In genomic region chr12:105272814-105273416, GRCh38 we compare ENCODE assay signal across 17 cellular contexts. TPM values are rescaled to one million over a fixed set of nuclear protein-coding genes. Genes with fewer than 3 reads are reported as not detected.
DNase-seq lines count a peak whose midpoint lies in the region; ATAC-seq, FAIRE-seq and TF ChIP-seq lines count a peak whose summit lies in the region.
"Had no signal": no experiment of that assay in that cellular context is flagged by ENCODE, and none has a peak within 500 bp of the region (broad histone marks: within the 10 kb centered on the region; RNA-seq: fewer than 3 reads in every experiment).

No MANE protein-coding gene starts in this region.

- H3K4me2 ChIP-seq in A549, result no peak overlapping the region

- no peak for TF ChIP-seq POLR2A in A549 (IDR thresholded peaks at IDR 0.05; ENCODE audit: low read length)

- peaks cover 8% of the 10 kb centered on the region for H3K9me3 Mint-ChIP-seq in WTC11

- H3K9me3 ChIP-seq in A549, result no peaks in the 10 kb centered on the region

- H3K27ac Mint-ChIP-seq in WTC11, result no peak overlapping the region

- ATAC-seq in A549 (no peak), WTC11 (no peak), foreskin keratinocyte (peak; percentile 46)

- H3K27me3 ChIP-seq in foreskin keratinocyte, result no peaks in the 10 kb centered on the region

- no peak for TF ChIP-seq EP300 in A549 (IDR thresholded peaks at IDR 0.05)

- H3K27ac ChIP-seq in A549 (no peak overlapping the region), foreskin keratinocyte (no peak overlapping the region)
- H3K27ac ChIP-seq: C4-2B had no signal

- POLR2A ChIA-PET in A549 (lab: Yijun Ruan, JAX), result no interaction called here
- POLR2A ChIA-PET in WTC11 (lab: Charles Lee), result no interaction called here

- peaks cover 10% of the 10 kb centered on the region for H3K4me1 Mint-ChIP-seq in WTC11

- WGBS in A549 (ENCODE audit: missing lambda C conversion rate), result 76% methylated on average over 4 of the region's 4 CpGs

- no peaks in the 10 kb centered on the region for H3K36me3 Mint-ChIP-seq in WTC11

- TF ChIP-seq CTCF in A549 (IDR thresholded peaks at IDR 0.05), result no peak
- TF ChIP-seq CTCF in WTC11 (IDR thresholded peaks at IDR 0.05), result no peak
- no peak for TF ChIP-seq CTCF in foreskin keratinocyte (conservative IDR thresholded peaks at IDR 0.05)

- DNase-seq in A549 (ENCODE audit: low read depth in 1 of 2, low spot score in 1 of 2) (no peak), DMS79 treated with DMSO at 0.1 percent for 48 hours (lab: John Stamatoyannopoulos, UW) (peak; percentile 89), WTC11 (ENCODE audit: low spot score) (no peak), foreskin keratinocyte (peak; percentile 79 to 81), NCI-H2107 treated with DMSO at 0.1 percent for 48 hours (lab: John Stamatoyannopoulos, UW; ENCODE audit: unreplicated experiment) (no peak), SW480 (ENCODE audit: low spot score) (no peak)
- DNase-seq in activated CD8-positive, alpha-beta memory T cell treated with anti-CD3 and anti-CD28 coated beads, Interleukin-2, amount 50 U/mL, for 48 hours, result no peak
- DNase-seq: AML-193, H7, NCI-H2171 treated with DMSO at 0.1 percent for 48 hours, NCI-H446 treated with DMSO at 0.1 percent for 48 hours, NCI-H748 treated with DMSO at 0.1 percent for 48 hours, Right ventricle myocardium superior, SW 1271 had no signal

- TF ChIP-seq RAD21 in A549 (conservative IDR thresholded peaks at IDR 0.05 in 1 of 2, IDR thresholded peaks at IDR 0.05 in 1 of 2), result no peak

- no peak for FAIRE-seq in A549 (lab: Jason Lieb, UNC)
- FAIRE-seq: D721Med, RCC 7860 had no signal

- H3K4me3 ChIP-seq in A549, result no peak overlapping the region

- CTCF ChIA-PET in A549 (lab: Yijun Ruan, JAX) (interaction anchor here (0.6 to 1.4 kb wide), 4 partner anchors 14 to 109 kb away, joined by 3 to 4 read pairs (median 3); no protein-coding TSS in a partner anchor), WTC11 (lab: Charles Lee) (no interaction called here)

- H3K4me3 Mint-ChIP-seq in WTC11, result no peak overlapping the region

- no peaks in the 10 kb centered on the region for H3K27me3 Mint-ChIP-seq in WTC11 (ENCODE audit: low read depth)

- H3K4me1 ChIP-seq in A549 (no peaks in the 10 kb centered on the region), foreskin keratinocyte (peaks cover 20% of the 10 kb centered on the region)

TF ChIP-seq in A549, 52 proteins besides CTCF, POLR2A, EP300 and RAD21:
- TF ChIP-seq FOSL2 (IDR thresholded peaks at IDR 0.05), result no peak
- TF ChIP-seq FOSL2 (CRISPR knock-in tag; IDR thresholded peaks at IDR 0.05), result no peak
- no peak for TF ChIP-seq CHD4 (IDR thresholded peaks at IDR 0.05; ENCODE audit: borderline replicate concordance)
- TF ChIP-seq HOXB13 (CRISPR knock-in tag; IDR thresholded peaks at IDR 0.05; ENCODE audit: low read depth), result no peak
- TF ChIP-seq HES2 (IDR thresholded peaks at IDR 0.05), result no peak
- TF ChIP-seq USF2 (IDR thresholded peaks at IDR 0.05), result peak; percentile 21; the same call in 1 of the 2 replicates
- no peak for TF ChIP-seq CBX2 (IDR thresholded peaks at IDR 0.05; ENCODE audit: borderline replicate concordance, low read depth)
- no peak for TF ChIP-seq HOXB5 (CRISPR knock-in tag; IDR thresholded peaks at IDR 0.05)
TF ChIP-seq in A549: peak in this region for 1.

TF ChIP-seq in WTC11, 78 proteins besides CTCF, POLR2A, EP300 and RAD21:
- TF ChIP-seq USF2 (CRISPR knock-in tag; IDR thresholded peaks at IDR 0.05) (peak; percentile 31; the same call in 1 of the 2 replicates), JAZF1 (CRISPR knock-in tag; IDR thresholded peaks at IDR 0.05) (no peak)
TF ChIP-seq in WTC11: peak in this region for 1.

RNA-seq across cellular contexts. Expression of gene APPL2, which starts 36.9 kb away (rescaled TPM):
- polyA plus RNA-seq in A549 (2011; rRNA removed) (48.1 and 62.6 TPM in 2 replicates), A549 (2017; fragmentation: RNase III; extraction: RNeasy Plus Mini Kit Qiagen cat#74134 plus additional on column Dnase treatment) (21.7 to 25.8 TPM (median 24.1 TPM) in 3 replicates), foreskin keratinocyte (10.9 and 12.0 TPM in 2 replicates)
- polyA plus RNA-seq in A549 (2012; cell fraction: cytosol; rRNA removed), result 19.2 and 22.1 TPM in 2 replicates
- polyA plus RNA-seq in A549 (2012; cell fraction: nucleus; rRNA removed), result 15.7 and 23.0 TPM in 2 replicates
- polyA minus RNA-seq in A549 (2011; rRNA and poly(A)+ RNA removed), result 34.5 and 37.0 TPM in 2 replicates
- total RNA-seq in WTC11 (2021) (16.1 to 21.7 TPM (median 19.9 TPM) in 3 replicates), foreskin keratinocyte (23.3 and 31.2 TPM in 2 replicates)

RNA-seq across cellular contexts. Expression of gene C12orf75, which starts 57.6 kb away (rescaled TPM):
- polyA plus RNA-seq in A549 (2011; rRNA removed) (238 and 298 TPM in 2 replicates), A549 (2017; fragmentation: RNase III; extraction: RNeasy Plus Mini Kit Qiagen cat#74134 plus additional on column Dnase treatment) (202 to 224 TPM (median 210 TPM) in 3 replicates), foreskin keratinocyte (153 and 156 TPM in 2 replicates)
- polyA plus RNA-seq in A549 (2012; cell fraction: cytosol; rRNA removed), result 126 and 130 TPM in 2 replicates
- 30.4 and 51.6 TPM in 2 replicates for polyA plus RNA-seq in A549 (2012; cell fraction: nucleus; rRNA removed)
- polyA minus RNA-seq in A549 (2011; rRNA and poly(A)+ RNA removed), result 23.0 and 25.4 TPM in 2 replicates
- total RNA-seq in WTC11 (2021) (25.5 to 31.2 TPM (median 27.4 TPM) in 3 replicates), foreskin keratinocyte (149 and 164 TPM in 2 replicates)

Comparison
In these comparisons a context has a peak if more than half of its experiments do, and no peak if none do; other contexts are left out.
1. DNase-seq: peak in DMS79 treated with DMSO at 0.1 percent for 48 hours (single experiment) and foreskin keratinocyte (2 of 2); none in A549 (0 of 2), WTC11 (single experiment), NCI-H2107 treated with DMSO at 0.1 percent for 48 hours (single experiment), SW480 (single experiment) and activated CD8-positive, alpha-beta memory T cell treated with anti-CD3 and anti-CD28 coated beads, Interleukin-2, amount 50 U/mL, for 48 hours (single experiment).
2. Of the 8 proteins assayed by ChIP-seq in both WTC11 and A549: peak only in WTC11: none; only in A549: none; in both: USF2; in neither: 7.